In the genomic region with DNA sequence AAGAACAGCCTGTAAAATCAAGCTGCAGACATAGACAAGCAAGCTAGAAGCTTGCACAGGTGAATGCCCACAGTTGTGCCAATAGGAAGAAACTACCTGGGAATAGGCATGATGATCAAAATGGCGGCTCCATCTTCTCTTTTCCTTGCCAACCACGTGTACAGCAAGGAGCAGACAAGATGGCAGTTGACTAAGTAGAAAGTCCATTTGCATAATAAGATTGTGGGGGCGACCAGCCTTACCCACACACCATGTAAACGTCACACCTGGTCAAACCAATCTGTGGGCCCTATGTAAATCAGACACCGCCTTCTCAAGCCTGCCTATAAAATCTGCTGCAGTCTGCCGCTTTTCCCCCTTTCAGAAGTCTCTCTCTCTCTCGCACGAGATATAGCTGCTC, we compare ENCODE assay signal across 21 cellular contexts. TPM values are rescaled to one million over a fixed set of nuclear protein-coding genes. Genes with fewer than 3 reads are reported as not detected.
DNase-seq lines count a peak whose midpoint lies in the region; TF ChIP-seq lines count a peak whose summit lies in the region.
"Had no signal": no experiment of that assay in that cellular context is flagged by ENCODE, and none has a peak within 500 bp of the region (broad histone marks: within the 10 kb centered on the region; RNA-seq: fewer than 3 reads in every experiment).

No MANE protein-coding gene starts in this region.

- no peak overlapping the region for H3K4me3 Mint-ChIP-seq in osteocyte (ENCODE audit: unreplicated experiment)
- H3K4me3 Mint-ChIP-seq: CD4-positive, CD25-positive, alpha-beta regulatory T cell; GM23338; T-cell had no signal

- peaks cover 17% of the 10 kb centered on the region for H3K27me3 Mint-ChIP-seq in osteocyte (ENCODE audit: unreplicated experiment)

- no peaks in the 10 kb centered on the region for H3K36me3 ChIP-seq in BLaER1
- H3K36me3 ChIP-seq: Peyer's patch had no signal

- no peak overlapping the region for H3K4me3 ChIP-seq in BLaER1
- H3K4me3 ChIP-seq: GM12878, GM23338, Peyer's patch had no signal

- DNase-seq in KBM-7 (peak; percentile 7), RPMI7951 (ENCODE audit: low read depth) (peak; percentile 61), osteocyte (ENCODE audit: extremely low spot score, unreplicated experiment) (peak; percentile 42), NCI-H2196 (lab: John Stamatoyannopoulos, UW; ENCODE audit: unreplicated experiment) (no peak), anterior cingulate cortex (lab: John Stamatoyannopoulos, UW) (no peak), putamen (ENCODE audit: low spot score) (no peak)
- DNase-seq: Calu3; CD4-positive, CD25-positive, alpha-beta regulatory T cell; EL; NCI-H1092; NCI-H1436 treated with DMSO at 0.1 percent for 48 hours; NCI-H2029; NCI-H510A; Peyer's patch; Right ventricle myocardium superior; T-cell had no signal

- no peaks in the 10 kb centered on the region for H3K27me3 ChIP-seq in BLaER1
- H3K27me3 ChIP-seq: Peyer's patch had no signal

- peak overlapping the region; percentile 74; the same call in 1 of the 2 replicates for H3K4me2 ChIP-seq in BLaER1
- H3K4me2 ChIP-seq: GM23338, KMS-11 had no signal

- peaks cover 9% of the 10 kb centered on the region for H3K4me1 Mint-ChIP-seq in osteocyte (ENCODE audit: unreplicated experiment)
- H3K4me1 Mint-ChIP-seq: CD4-positive, CD25-positive, alpha-beta regulatory T cell; GM23338; T-cell had no signal

- H3K4me1 ChIP-seq in BLaER1 = peaks cover 40% of the 10 kb centered on the region
- H3K4me1 ChIP-seq: Peyer's patch had no signal

- no peaks in the 10 kb centered on the region for H3K36me3 Mint-ChIP-seq in osteocyte (ENCODE audit: unreplicated experiment)
- H3K36me3 Mint-ChIP-seq: CD4-positive, CD25-positive, alpha-beta regulatory T cell; T-cell had no signal

- H3K27ac ChIP-seq in BLaER1 = no peak overlapping the region
- H3K27ac ChIP-seq: KMS-11, Peyer's patch had no signal

- in situ Hi-C loops in KBM-7 (cut with MboI; ENCODE audit: low pct_unique_long_range_greater_than_20kb, low sequenced_read_pairs) = no loop called here

- no peak overlapping the region for H3K27ac Mint-ChIP-seq in osteocyte (ENCODE audit: unreplicated experiment)
- H3K27ac Mint-ChIP-seq: CD4-positive, CD25-positive, alpha-beta regulatory T cell; GM23338; T-cell had no signal

- H3K9ac ChIP-seq in BLaER1 = no peak overlapping the region
- H3K9ac ChIP-seq: KMS-11 had no signal

- peaks cover 4% of the 10 kb centered on the region for H3K9me3 Mint-ChIP-seq in osteocyte (ENCODE audit: unreplicated experiment)

- no peak for TF ChIP-seq CTCF in osteocyte (IDR thresholded peaks at IDR 0.05)

- H3K9me3 ChIP-seq in BLaER1 = peaks cover 25% of the 10 kb centered on the region
- H3K9me3 ChIP-seq: Peyer's patch had no signal

- peaks cover 9% of the 10 kb centered on the region; the same call in 1 of the 2 replicates for H4K20me1 ChIP-seq in BLaER1

RNA-seq across cellular contexts. Expression of a gene that starts 25.1 kb away (rescaled TPM):
- not detected in 2 replicates for total RNA-seq in RPMI7951 (2014; rRNA removed; shearing (Covaris generic))
- total RNA-seq in osteocyte = 0.08 TPM in 1 of 2 replicates, not detected in the other
- total RNA-seq: Calu3; CD4-positive, CD25-positive, alpha-beta regulatory T cell; GM12878; GM23338; M059J; Peyer's patch; Right ventricle myocardium superior; T-cell had no signal

RNA-seq across cellular contexts. Expression of a gene that starts 53.5 kb away (rescaled TPM):
- 119 and 130 TPM in 2 replicates for total RNA-seq in RPMI7951 (2014; rRNA removed; shearing (Covaris generic))
- 102 and 120 TPM in 2 replicates for total RNA-seq in osteocyte

Comparison
In these comparisons a context has a peak if more than half of its experiments do, and no peak if none do; other contexts are left out.
1. DNase-seq: peak in KBM-7 (single experiment), RPMI7951 (single experiment) and osteocyte (single experiment); none in NCI-H2196 (single experiment), anterior cingulate cortex (0 of 58) and putamen (single experiment).